In genomic region chr2:128156812-128157211, GRCh38 we compare ENCODE assay signal across 27 cellular contexts.
"Had no signal": no experiment of that assay in that cellular context is flagged by ENCODE, and none has a peak within 500 bp of the region (broad histone marks: within the 10 kb centered on the region; RNA-seq: fewer than 3 reads in every experiment).

No MANE protein-coding gene starts in this region.

- FAIRE-seq: TTC549 had no signal

- ATAC-seq: activated CD4-positive, alpha-beta T cell treated with anti-CD3 and anti-CD28 coated beads for 36 hours; activated CD8-positive, alpha-beta T cell treated with anti-CD3 and anti-CD28 coated beads, Interleukin-2, amount 10 ng/mL, durations not matched to agents 7 days and 5 days; PC-3 had no signal

- H3K4me1 Mint-ChIP-seq: activated CD4-positive, alpha-beta T cell treated with anti-CD3 and anti-CD28 coated beads for 36 hours; activated naive CD8-positive, alpha-beta T cell treated with anti-CD3 and anti-CD28 coated beads, Interleukin-2, amount 10 ng/mL, durations not matched to agents 7 days and 5 days had no signal

- H3K4me3 Mint-ChIP-seq: activated CD4-positive, alpha-beta T cell treated with anti-CD3 and anti-CD28 coated beads for 36 hours; activated CD4-positive, alpha-beta T cell treated with anti-CD3 and anti-CD28 coated beads, Interleukin-2, amount 10 ng/mL, durations not matched to agents 7 days and 5 days; activated CD8-positive, alpha-beta T cell treated with anti-CD3 and anti-CD28 coated beads, Interleukin-2, amount 10 ng/mL, durations not matched to agents 7 days and 5 days; activated naive CD8-positive, alpha-beta T cell treated with anti-CD3 and anti-CD28 coated beads, Interleukin-2, amount 10 ng/mL, durations not matched to agents 7 days and 5 days; activated T-cell treated with anti-CD3 and anti-CD28 coated beads, Interleukin-2, amount 50 U/mL, for 24 hours; activated T-helper 1 cell treated with anti-CD3 and anti-CD28 coated beads, Interleukin-12 subunit alpha, Interleukin-12 subunit beta, Interleukin-2, Interleukin-4 antibody, amounts not matched to agents 30 ng/mL and 10 ng/mL and 1 ng/mL, durations not matched to agents 14 hours and 24 hours and 36 hours; T-helper 1 cell treated with Interleukin-12 subunit alpha and Interleukin-12 subunit beta and Interleukin-4 antibody, amounts not matched to agents 30 μg/mL and 1 μg/mL, for 36 hours; T-helper 2 cell treated with Interferon-gamma antibody and Interleukin-4, amounts not matched to agents 5 μg/mL and 100 μg/mL, for 36 hours had no signal

- H3K9me3 Mint-ChIP-seq: activated CD4-positive, alpha-beta T cell treated with anti-CD3 and anti-CD28 coated beads, Interleukin-2, amount 10 ng/mL, durations not matched to agents 7 days and 5 days; activated naive CD8-positive, alpha-beta T cell treated with anti-CD3 and anti-CD28 coated beads, Interleukin-2, amount 10 ng/mL, durations not matched to agents 7 days and 5 days; activated T-cell treated with anti-CD3 and anti-CD28 coated beads, Interleukin-2, amount 50 U/mL, for 24 hours; activated T-helper 1 cell treated with anti-CD3 and anti-CD28 coated beads, Interleukin-12 subunit alpha, Interleukin-12 subunit beta, Interleukin-2, Interleukin-4 antibody, amounts not matched to agents 30 ng/mL and 10 ng/mL and 1 ng/mL, durations not matched to agents 14 hours and 24 hours and 36 hours; T-helper 1 cell treated with Interleukin-12 subunit alpha and Interleukin-12 subunit beta and Interleukin-4 antibody, amounts not matched to agents 30 μg/mL and 1 μg/mL, for 36 hours; T-helper 2 cell treated with Interferon-gamma antibody and Interleukin-4, amounts not matched to agents 5 μg/mL and 100 μg/mL, for 36 hours had no signal

- H3K27ac Mint-ChIP-seq: activated CD4-positive, alpha-beta T cell treated with anti-CD3 and anti-CD28 coated beads for 36 hours; activated CD4-positive, alpha-beta T cell treated with anti-CD3 and anti-CD28 coated beads, Interleukin-2, amount 10 ng/mL, durations not matched to agents 7 days and 5 days; activated CD8-positive, alpha-beta T cell treated with anti-CD3 and anti-CD28 coated beads, Interleukin-2, amount 10 ng/mL, durations not matched to agents 7 days and 5 days; activated naive CD8-positive, alpha-beta T cell treated with anti-CD3 and anti-CD28 coated beads, Interleukin-2, amount 10 ng/mL, durations not matched to agents 7 days and 5 days; activated T-cell treated with anti-CD3 and anti-CD28 coated beads, Interleukin-2, amount 50 U/mL, for 24 hours; activated T-helper 1 cell treated with anti-CD3 and anti-CD28 coated beads, Interleukin-12 subunit alpha, Interleukin-12 subunit beta, Interleukin-2, Interleukin-4 antibody, amounts not matched to agents 30 ng/mL and 10 ng/mL and 1 ng/mL, durations not matched to agents 14 hours and 24 hours and 36 hours; T-helper 1 cell treated with Interleukin-12 subunit alpha and Interleukin-12 subunit beta and Interleukin-4 antibody, amounts not matched to agents 30 μg/mL and 1 μg/mL, for 36 hours; T-helper 2 cell treated with Interferon-gamma antibody and Interleukin-4, amounts not matched to agents 5 μg/mL and 100 μg/mL, for 36 hours had no signal

- H3K27me3 ChIP-seq: ascending aorta, Peyer's patch had no signal

- H3K4me1 ChIP-seq: ascending aorta, Peyer's patch had no signal

- H3K9me3 ChIP-seq: ascending aorta, Peyer's patch had no signal

- DNase-seq: activated CD4-positive, alpha-beta T cell treated with anti-CD3 and anti-CD28 coated beads for 36 hours; activated CD4-positive, alpha-beta T cell treated with anti-CD3 and anti-CD28 coated beads, Interleukin-2, amount 10 ng/mL, durations not matched to agents 7 days and 5 days; activated CD4-positive, alpha-beta T cell treated with anti-CD3 and anti-CD28 coated beads, Interleukin-2, amount 50 U/mL, for 48 hours; activated CD8-positive, alpha-beta T cell treated with anti-CD3 and anti-CD28 coated beads, Interleukin-2, amount 10 ng/mL, durations not matched to agents 7 days and 5 days; activated effector memory CD4-positive, alpha-beta T cell treated with Interleukin-2 at 50 U/mL for 16 hours; activated naive CD4-positive, alpha-beta T cell treated with anti-CD3 and anti-CD28 coated beads, Interleukin-2, amount 50 U/mL, for 16 hours; activated naive CD8-positive, alpha-beta T cell treated with anti-CD3 and anti-CD28 coated beads, Interleukin-2, amount 10 ng/mL, durations not matched to agents 7 days and 5 days; activated T-cell treated with anti-CD3 and anti-CD28 coated beads, Interleukin-2, amount 50 U/mL, for 24 hours; amygdala; KG1; MM.1S; MV-4-11; NCI-H1092; NCI-H1436 treated with DMSO at 0.1 percent for 48 hours; NCI-H1694 treated with DMSO at 0.1 percent for 48 hours; NCI-H2029; NCI-H345; NCI-H524 treated with DMSO at 0.1 percent for 48 hours; PC-3; Peyer's patch; RPMI8226; SHP77 treated with DMSO at 0.1 percent for 48 hours had no signal

- H3K27me3 Mint-ChIP-seq: activated CD4-positive, alpha-beta T cell treated with anti-CD3 and anti-CD28 coated beads for 36 hours; activated CD4-positive, alpha-beta T cell treated with anti-CD3 and anti-CD28 coated beads, Interleukin-2, amount 10 ng/mL, durations not matched to agents 7 days and 5 days; activated naive CD8-positive, alpha-beta T cell treated with anti-CD3 and anti-CD28 coated beads, Interleukin-2, amount 10 ng/mL, durations not matched to agents 7 days and 5 days; activated T-cell treated with anti-CD3 and anti-CD28 coated beads, Interleukin-2, amount 50 U/mL, for 24 hours had no signal

- H3K27ac ChIP-seq: ascending aorta, Peyer's patch had no signal

- H3K4me3 ChIP-seq: ascending aorta, Peyer's patch had no signal
